23 cellular contexts compared by ENCODE assay signal in genomic region chr2:44325897-44326296, GRCh38. TPM values are rescaled to one million over a fixed set of nuclear protein-coding genes. Genes with fewer than 3 reads are reported as not detected.
DNase-seq lines count a peak whose midpoint lies in the region; ATAC-seq, FAIRE-seq and TF ChIP-seq lines count a peak whose summit lies in the region.
"Had no signal": no experiment of that assay in that cellular context is flagged by ENCODE, and none has a peak within 500 bp of the region (broad histone marks: within the 10 kb centered on the region; RNA-seq: fewer than 3 reads in every experiment).

No MANE protein-coding gene starts in this region.

- H3K4me1 Mint-ChIP-seq in activated CD4-positive, alpha-beta memory T cell treated with anti-CD3 and anti-CD28 coated beads, Interleukin-2, amount 10 ng/mL, durations not matched to agents 7 days and 5 days = no peaks in the 10 kb centered on the region
- H3K4me1 Mint-ChIP-seq: B cell had no signal

- H3K4me2 ChIP-seq in parathyroid adenoma (ENCODE audit: low read length) = peak overlapping the region; percentile 55

- H3K4me3 ChIP-seq in left ventricle myocardium inferior (no peak overlapping the region), parathyroid adenoma (ENCODE audit: low read depth, low read length) (peak overlapping the region; percentile 7)
- H3K4me3 ChIP-seq: GM12878, SK-N-MC had no signal

- H3K27me3 ChIP-seq in left ventricle myocardium inferior (ENCODE audit: low read depth) = no peaks in the 10 kb centered on the region
- H3K27me3 ChIP-seq in parathyroid adenoma (ENCODE audit: control insufficient read depth, insufficient read depth, low read length) = no peaks in the 10 kb centered on the region

- H3K27me3 Mint-ChIP-seq in activated CD4-positive, alpha-beta memory T cell treated with anti-CD3 and anti-CD28 coated beads, Interleukin-2, amount 10 ng/mL, durations not matched to agents 7 days and 5 days = no peaks in the 10 kb centered on the region
- H3K27me3 Mint-ChIP-seq: B cell; CD4-positive, CD25-positive, alpha-beta regulatory T cell had no signal

- peaks cover 33% of the 10 kb centered on the region for H3K4me1 ChIP-seq in left ventricle myocardium inferior
- peaks cover 14% of the 10 kb centered on the region for H3K4me1 ChIP-seq in parathyroid adenoma

- intact Hi-C loops in Right ventricle myocardium inferior (cut with DNase I) = loop anchor here (5.0 kb wide), 1 partner anchor 36 kb away; the partner anchor contains the start of genes CAMKMT and PREPL
- intact Hi-C loops in cardiac septum (cut with DNase I) = loop anchor here (2.0 kb wide), 1 partner anchor 35 kb away; the partner anchor contains the start of genes CAMKMT and PREPL
- intact Hi-C loops in left ventricle myocardium inferior (cut with micrococcal nuclease) = no loop called here

- no peak overlapping the region for H2AFZ ChIP-seq in parathyroid adenoma

- no peak for FAIRE-seq in frontal cortex (lab: Jason Lieb, UNC)
- FAIRE-seq: GM12878, H1, HepG2, RCC 7860 had no signal

- no peak overlapping the region for H3K9ac ChIP-seq in parathyroid adenoma

- peaks cover 82% of the 10 kb centered on the region for H3K36me3 ChIP-seq in left ventricle myocardium inferior
- no peaks in the 10 kb centered on the region for H3K36me3 ChIP-seq in parathyroid adenoma (ENCODE audit: control insufficient read depth, insufficient read depth, low read length)

- POLR2A ChIA-PET in activated CD4-positive, alpha-beta memory T cell treated with anti-CD3 and anti-CD28 coated beads, Interleukin-2, amount 10 ng/mL, durations not matched to agents 7 days and 5 days (lab: Charles Lee) = interaction anchor here (0.6 kb wide), 1 partner anchor 341 kb away, joined by 3 read pairs; no protein-coding TSS in a partner anchor

- H3K36me3 Mint-ChIP-seq in activated CD4-positive, alpha-beta memory T cell treated with anti-CD3 and anti-CD28 coated beads, Interleukin-2, amount 10 ng/mL, durations not matched to agents 7 days and 5 days (ENCODE audit: low read depth) = peaks cover 42% of the 10 kb centered on the region

- H3K4me3 Mint-ChIP-seq in activated CD4-positive, alpha-beta memory T cell treated with anti-CD3 and anti-CD28 coated beads, Interleukin-2, amount 10 ng/mL, durations not matched to agents 7 days and 5 days = no peak overlapping the region
- H3K4me3 Mint-ChIP-seq: B cell; CD4-positive, CD25-positive, alpha-beta regulatory T cell had no signal

- no peak for TF ChIP-seq CTCF in left ventricle myocardium inferior (IDR thresholded peaks at IDR 0.05; ENCODE audit: borderline replicate concordance)
- no peak for TF ChIP-seq CTCF in parathyroid adenoma (IDR thresholded peaks at IDR 0.05)

- no peaks in the 10 kb centered on the region for H3K9me3 Mint-ChIP-seq in activated CD4-positive, alpha-beta memory T cell treated with anti-CD3 and anti-CD28 coated beads, Interleukin-2, amount 10 ng/mL, durations not matched to agents 7 days and 5 days
- H3K9me3 Mint-ChIP-seq: CD4-positive, CD25-positive, alpha-beta regulatory T cell had no signal

- peak; percentile 58 for ATAC-seq in Right ventricle myocardium inferior
- ATAC-seq: GM12878, HepG2 had no signal

- H3K9me3 ChIP-seq in left ventricle myocardium inferior (replicated peaks) = no peaks in the 10 kb centered on the region
- H3K9me3 ChIP-seq in parathyroid adenoma (ENCODE audit: control insufficient read depth, low read length) = no peaks in the 10 kb centered on the region

- no peaks in the 10 kb centered on the region for H3K79me2 ChIP-seq in parathyroid adenoma

- H3K27ac ChIP-seq in left ventricle myocardium inferior (replicated peaks) (peak overlapping the region; percentile 76), parathyroid adenoma (peak overlapping the region; percentile 80)
- H3K27ac ChIP-seq: 22Rv1, SK-N-MC had no signal

- CTCF ChIA-PET in activated CD4-positive, alpha-beta memory T cell treated with anti-CD3 and anti-CD28 coated beads, Interleukin-2, amount 10 ng/mL, durations not matched to agents 7 days and 5 days (lab: Charles Lee) = interaction anchor here (0.7 kb wide), 1 partner anchor 238 kb away, joined by 3 read pairs; no protein-coding TSS in a partner anchor

- H3K27ac Mint-ChIP-seq in activated CD4-positive, alpha-beta memory T cell treated with anti-CD3 and anti-CD28 coated beads, Interleukin-2, amount 10 ng/mL, durations not matched to agents 7 days and 5 days = no peak overlapping the region
- H3K27ac Mint-ChIP-seq: B cell had no signal

- DNase-seq in Right ventricle myocardium inferior (ENCODE audit: missing footprints) = no peak
- DNase-seq in cardiac septum (ENCODE audit: low spot score) = no peak
- DNase-seq in left ventricle myocardium inferior = no peak
- no peak for DNase-seq in activated CD4-positive, alpha-beta memory T cell treated with anti-CD3 and anti-CD28 coated beads, Interleukin-2, amount 10 ng/mL, durations not matched to agents 7 days and 5 days
- no peak for DNase-seq in T-helper 1 cell
- no peak for DNase-seq in inferior parietal cortex (ENCODE audit: extremely low spot score)
- no peak for DNase-seq in frontal cortex (ENCODE audit: low spot score in 2 of 2)
- DNase-seq: Calu3; CD4-positive, CD25-positive, alpha-beta regulatory T cell; KG1; NCI-H1105 treated with DMSO at 0.1 percent for 48 hours; NCI-H1694 treated with DMSO at 0.1 percent for 48 hours; NCI-H748 treated with DMSO at 0.1 percent for 48 hours; SHP77 had no signal

RNA-seq across cellular contexts. Expression of gene PREPL, which starts 35.4 kb away (rescaled TPM):
- total RNA-seq in Right ventricle myocardium inferior = 76.7 TPM
- 82.1 TPM for total RNA-seq in cardiac septum
- 86.1 TPM for total RNA-seq in left ventricle myocardium inferior
- total RNA-seq in activated CD4-positive, alpha-beta memory T cell treated with anti-CD3 and anti-CD28 coated beads, Interleukin-2, amount 10 ng/mL, durations not matched to agents 7 days and 5 days = 10 to 100 TPM; 20.2 to 21.7 TPM
- total RNA-seq in frontal cortex = 152 TPM

RNA-seq across cellular contexts. Expression of gene CAMKMT, which starts 35.9 kb away (rescaled TPM):
- total RNA-seq in Right ventricle myocardium inferior (4.6 TPM), cardiac septum (5.6 TPM), left ventricle myocardium inferior (4.8 TPM), frontal cortex (6.5 TPM)
- 10 to 100 TPM; 11.6 to 12.0 TPM for total RNA-seq in activated CD4-positive, alpha-beta memory T cell treated with anti-CD3 and anti-CD28 coated beads, Interleukin-2, amount 10 ng/mL, durations not matched to agents 7 days and 5 days

RNA-seq across cellular contexts. Expression of gene SLC3A1, which starts 50.6 kb away (rescaled TPM):
- total RNA-seq in Right ventricle myocardium inferior = not detected
- total RNA-seq in cardiac septum = 0.16 TPM
- not detected for total RNA-seq in left ventricle myocardium inferior
- total RNA-seq in activated CD4-positive, alpha-beta memory T cell treated with anti-CD3 and anti-CD28 coated beads, Interleukin-2, amount 10 ng/mL, durations not matched to agents 7 days and 5 days = under 1 TPM; 0.15 to 0.18 TPM
- total RNA-seq in frontal cortex = under 0.01 TPM
- total RNA-seq: GM12878, H1, HepG2, OCI-LY7 had no signal
